ENCODE assay signal across 38 cellular contexts in the genomic region with DNA sequence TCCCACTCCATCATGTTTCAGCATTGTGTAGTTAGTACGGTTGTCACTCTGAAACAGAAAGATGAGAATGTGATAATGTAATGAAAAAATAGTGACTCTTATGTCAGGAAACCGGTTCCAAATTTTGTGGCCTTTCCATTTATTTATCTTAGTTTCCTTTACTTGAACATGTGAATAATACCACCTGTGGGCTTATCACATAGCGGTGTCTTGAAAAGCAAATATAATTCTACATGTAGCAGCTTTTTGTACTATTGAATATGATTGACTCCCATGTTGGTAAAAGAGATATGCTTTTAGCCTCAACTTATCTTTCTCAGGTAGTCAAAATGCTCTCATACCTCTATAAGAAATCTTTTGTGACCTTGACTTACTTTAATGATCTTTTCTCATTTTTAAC. TPM values are rescaled to one million over a fixed set of nuclear protein-coding genes. Genes with fewer than 3 reads are reported as not detected.
"Had no signal": no experiment of that assay in that cellular context is flagged by ENCODE, and none has a peak within 500 bp of the region (broad histone marks: within the 10 kb centered on the region; RNA-seq: fewer than 3 reads in every experiment).

No MANE protein-coding gene starts in this region.

- H3K36me3 ChIP-seq: adrenal gland, ascending aorta, brain microvascular endothelial cell, breast epithelium, cardiac muscle cell had no signal

- H3K27ac Mint-ChIP-seq: activated naive CD4-positive, alpha-beta T cell treated with anti-CD3 and anti-CD28 coated beads for 36 hours; activated naive CD4-positive, alpha-beta T cell treated with anti-CD3 and anti-CD28 coated beads, Interleukin-2, amount 10 ng/mL, durations not matched to agents 7 days and 5 days; activated naive CD4-positive, alpha-beta T cell treated with anti-CD3 and anti-CD28 coated beads, Interleukin-2, amount 50 U/mL, for 24 hours; activated naive CD4-positive, alpha-beta T cell treated with anti-CD3 and anti-CD28 coated beads, Interleukin-2, amount 50 U/mL, for 72 hours; activated naive CD8-positive, alpha-beta T cell; activated naive CD8-positive, alpha-beta T cell treated with anti-CD3 and anti-CD28 coated beads for 36 hours; activated naive CD8-positive, alpha-beta T cell treated with anti-CD3 and anti-CD28 coated beads, Interleukin-2, amount 10 ng/mL, durations not matched to agents 7 days and 5 days; activated naive CD8-positive, alpha-beta T cell treated with anti-CD3 and anti-CD28 coated beads, Interleukin-2, amount 50 U/mL, for 24 hours; activated T-cell treated with anti-CD3 and anti-CD28 coated beads, Interleukin-2, amount 50 U/mL, for 72 hours; activated T-helper 1 cell treated with anti-CD3 and anti-CD28 coated beads, Interleukin-12 subunit alpha, Interleukin-12 subunit beta, Interleukin-2, Interleukin-4 antibody, amounts not matched to agents 30 ng/mL and 10 ng/mL and 1 ng/mL, durations not matched to agents 14 hours and 24 hours and 36 hours; activated T-helper 17 cell treated with anti-CD3 and anti-CD28 coated beads, Interleukin-2, amount 50 U/mL, for 72 hours; activated T-helper 2 cell treated with anti-CD3 and anti-CD28 coated beads, Interferon-gamma antibody, Interleukin-2, Interleukin-4, amounts not matched to agents 10 μg/mL and 5 μg/mL and 100 μg/mL, durations not matched to agents 14 hours and 24 hours and 36 hours; brain had no signal

- H3K36me3 Mint-ChIP-seq: activated naive CD4-positive, alpha-beta T cell treated with anti-CD3 and anti-CD28 coated beads, Interleukin-2, amount 10 ng/mL, durations not matched to agents 7 days and 5 days; activated naive CD4-positive, alpha-beta T cell treated with anti-CD3 and anti-CD28 coated beads, Interleukin-2, amount 50 U/mL, for 24 hours; activated naive CD4-positive, alpha-beta T cell treated with anti-CD3 and anti-CD28 coated beads, Interleukin-2, amount 50 U/mL, for 72 hours; activated naive CD8-positive, alpha-beta T cell; activated naive CD8-positive, alpha-beta T cell treated with anti-CD3 and anti-CD28 coated beads for 36 hours had no signal

- FAIRE-seq: bronchial epithelial cell had no signal

- H3K9me3 ChIP-seq: adrenal gland, ascending aorta, breast epithelium had no signal

- DNase-seq: activated effector memory CD4-positive, alpha-beta T cell treated with anti-CD3 and anti-CD28 coated beads, Interleukin-2, amount 50 U/mL, for 16 hours; activated effector memory CD4-positive, alpha-beta T cell treated with Interleukin-2 at 50 U/mL for 16 hours; activated gamma-delta T cell; activated gamma-delta T cell treated with Interleukin-2 at 50 U/mL for 16 hours; activated naive CD4-positive, alpha-beta T cell; activated naive CD4-positive, alpha-beta T cell treated with anti-CD3 and anti-CD28 coated beads for 36 hours; activated naive CD4-positive, alpha-beta T cell treated with anti-CD3 and anti-CD28 coated beads, Interleukin-2, amount 10 ng/mL, durations not matched to agents 7 days and 5 days; activated naive CD4-positive, alpha-beta T cell treated with anti-CD3 and anti-CD28 coated beads, Interleukin-2, amount 50 U/mL, for 16 hours; activated naive CD4-positive, alpha-beta T cell treated with Interleukin-2 at 50 U/mL for 16 hours; activated naive CD8-positive, alpha-beta T cell treated with anti-CD3 and anti-CD28 coated beads for 36 hours; activated naive CD8-positive, alpha-beta T cell treated with anti-CD3 and anti-CD28 coated beads, Interleukin-2, amount 10 ng/mL, durations not matched to agents 7 days and 5 days; activated naive CD8-positive, alpha-beta T cell treated with anti-CD3 and anti-CD28 coated beads, Interleukin-2, amount 50 U/mL, for 24 hours; activated T-cell treated with anti-CD3 and anti-CD28 coated beads for 4 hours; activated T-cell treated with anti-CD3 and anti-CD28 coated beads, Interleukin-2, amount 50 U/mL, for 1 hour; activated T-cell treated with anti-CD3 and anti-CD28 coated beads, Interleukin-2, amount 50 U/mL, for 4 hours; activated T-cell treated with anti-CD3 and anti-CD28 coated beads, Interleukin-2, amount 50 U/mL, for 48 hours; activated T-cell treated with anti-CD3 and anti-CD28 coated beads, Interleukin-2, amount 50 U/mL, for 72 hours; adrenal gland; amniotic stem cell; amygdala; anterior cingulate cortex; aorta; brain microvascular endothelial cell; caudate nucleus; central memory CD4-positive, alpha-beta T cell; cerebellar nuclear complex had no signal

- H3K27ac ChIP-seq: adrenal gland, ascending aorta, brain microvascular endothelial cell, breast epithelium, cardiac muscle cell had no signal

- H3K4me3 Mint-ChIP-seq: activated naive CD4-positive, alpha-beta T cell treated with anti-CD3 and anti-CD28 coated beads for 36 hours; activated naive CD4-positive, alpha-beta T cell treated with anti-CD3 and anti-CD28 coated beads, Interleukin-2, amount 10 ng/mL, durations not matched to agents 7 days and 5 days; activated naive CD4-positive, alpha-beta T cell treated with anti-CD3 and anti-CD28 coated beads, Interleukin-2, amount 50 U/mL, for 24 hours; activated naive CD8-positive, alpha-beta T cell; activated naive CD8-positive, alpha-beta T cell treated with anti-CD3 and anti-CD28 coated beads for 36 hours; activated naive CD8-positive, alpha-beta T cell treated with anti-CD3 and anti-CD28 coated beads, Interleukin-2, amount 10 ng/mL, durations not matched to agents 7 days and 5 days; activated naive CD8-positive, alpha-beta T cell treated with anti-CD3 and anti-CD28 coated beads, Interleukin-2, amount 50 U/mL, for 24 hours; activated T-cell treated with anti-CD3 and anti-CD28 coated beads, Interleukin-2, amount 50 U/mL, for 4 hours; activated T-cell treated with anti-CD3 and anti-CD28 coated beads, Interleukin-2, amount 50 U/mL, for 72 hours; activated T-helper 1 cell treated with anti-CD3 and anti-CD28 coated beads, Interleukin-12 subunit alpha, Interleukin-12 subunit beta, Interleukin-2, Interleukin-4 antibody, amounts not matched to agents 30 ng/mL and 10 ng/mL and 1 ng/mL, durations not matched to agents 14 hours and 24 hours and 36 hours; activated T-helper 17 cell treated with anti-CD3 and anti-CD28 coated beads, Interleukin-2, amount 50 U/mL, for 72 hours; brain; central memory CD8-positive, alpha-beta T cell had no signal

- H3K4me1 Mint-ChIP-seq: activated naive CD4-positive, alpha-beta T cell treated with anti-CD3 and anti-CD28 coated beads, Interleukin-2, amount 10 ng/mL, durations not matched to agents 7 days and 5 days; activated naive CD4-positive, alpha-beta T cell treated with anti-CD3 and anti-CD28 coated beads, Interleukin-2, amount 50 U/mL, for 24 hours; activated naive CD8-positive, alpha-beta T cell treated with anti-CD3 and anti-CD28 coated beads for 36 hours; brain; central memory CD8-positive, alpha-beta T cell had no signal

- H3K27me3 Mint-ChIP-seq: central memory CD8-positive, alpha-beta T cell had no signal

- ATAC-seq: activated naive CD4-positive, alpha-beta T cell treated with anti-CD3 and anti-CD28 coated beads, Interleukin-2, amount 50 U/mL, for 72 hours; activated naive CD8-positive, alpha-beta T cell treated with anti-CD3 and anti-CD28 coated beads, Interleukin-2, amount 50 U/mL, for 24 hours; activated T-cell treated with anti-CD3 and anti-CD28 coated beads, Interleukin-2, amount 50 U/mL, for 4 hours; activated T-cell treated with anti-CD3 and anti-CD28 coated beads, Interleukin-2, amount 50 U/mL, for 72 hours; activated T-helper 17 cell treated with anti-CD3 and anti-CD28 coated beads, Interleukin-2, amount 50 U/mL, for 72 hours had no signal

- H3K4me3 ChIP-seq: adrenal gland, ascending aorta, breast epithelium, cardiac muscle cell had no signal

- H3K4me1 ChIP-seq: adrenal gland, ascending aorta, breast epithelium had no signal

- H3K9me3 Mint-ChIP-seq: activated naive CD4-positive, alpha-beta T cell treated with anti-CD3 and anti-CD28 coated beads for 36 hours; activated naive CD4-positive, alpha-beta T cell treated with anti-CD3 and anti-CD28 coated beads, Interleukin-2, amount 10 ng/mL, durations not matched to agents 7 days and 5 days; activated naive CD4-positive, alpha-beta T cell treated with anti-CD3 and anti-CD28 coated beads, Interleukin-2, amount 50 U/mL, for 24 hours; activated naive CD4-positive, alpha-beta T cell treated with anti-CD3 and anti-CD28 coated beads, Interleukin-2, amount 50 U/mL, for 72 hours; activated naive CD8-positive, alpha-beta T cell treated with anti-CD3 and anti-CD28 coated beads for 36 hours; activated naive CD8-positive, alpha-beta T cell treated with anti-CD3 and anti-CD28 coated beads, Interleukin-2, amount 50 U/mL, for 24 hours; activated T-cell treated with anti-CD3 and anti-CD28 coated beads, Interleukin-2, amount 50 U/mL, for 4 hours; activated T-cell treated with anti-CD3 and anti-CD28 coated beads, Interleukin-2, amount 50 U/mL, for 72 hours; activated T-helper 1 cell treated with anti-CD3 and anti-CD28 coated beads, Interleukin-12 subunit alpha, Interleukin-12 subunit beta, Interleukin-2, Interleukin-4 antibody, amounts not matched to agents 30 ng/mL and 10 ng/mL and 1 ng/mL, durations not matched to agents 14 hours and 24 hours and 36 hours; activated T-helper 17 cell treated with anti-CD3 and anti-CD28 coated beads, Interleukin-2, amount 50 U/mL, for 72 hours; activated T-helper 2 cell treated with anti-CD3 and anti-CD28 coated beads, Interferon-gamma antibody, Interleukin-2, Interleukin-4, amounts not matched to agents 10 μg/mL and 5 μg/mL and 100 μg/mL, durations not matched to agents 14 hours and 24 hours and 36 hours; central memory CD8-positive, alpha-beta T cell had no signal

- H3K27me3 ChIP-seq: brain microvascular endothelial cell had no signal

RNA-seq across cellular contexts. Expression of a gene that starts 12.0 kb away (rescaled TPM):
- total RNA-seq: ascending aorta had no signal

RNA-seq across cellular contexts. Expression of a gene that starts 57.2 kb away (rescaled TPM):
- total RNA-seq: activated naive CD4-positive, alpha-beta T cell treated with anti-CD3 and anti-CD28 coated beads for 36 hours; activated naive CD4-positive, alpha-beta T cell treated with anti-CD3 and anti-CD28 coated beads, Interleukin-2, amount 50 U/mL, for 72 hours; activated naive CD8-positive, alpha-beta T cell treated with anti-CD3 and anti-CD28 coated beads for 36 hours; activated naive CD8-positive, alpha-beta T cell treated with anti-CD3 and anti-CD28 coated beads, Interleukin-2, amount 10 ng/mL, durations not matched to agents 7 days and 5 days; activated T-cell treated with anti-CD3 and anti-CD28 coated beads, Interleukin-2, amount 50 U/mL, for 4 hours; activated T-cell treated with anti-CD3 and anti-CD28 coated beads, Interleukin-2, amount 50 U/mL, for 72 hours; activated T-helper 1 cell treated with anti-CD3 and anti-CD28 coated beads, Interleukin-12 subunit alpha, Interleukin-12 subunit beta, Interleukin-2, Interleukin-4 antibody, amounts not matched to agents 30 ng/mL and 10 ng/mL and 1 ng/mL, durations not matched to agents 14 hours and 24 hours and 36 hours; activated T-helper 17 cell treated with anti-CD3 and anti-CD28 coated beads, Interleukin-2, amount 50 U/mL, for 72 hours; adrenal gland; ascending aorta; breast epithelium had no signal
- polyA plus RNA-seq: adrenal gland, aorta had no signal
